ENCODE assay signal across 8 cellular contexts in the genomic region with DNA sequence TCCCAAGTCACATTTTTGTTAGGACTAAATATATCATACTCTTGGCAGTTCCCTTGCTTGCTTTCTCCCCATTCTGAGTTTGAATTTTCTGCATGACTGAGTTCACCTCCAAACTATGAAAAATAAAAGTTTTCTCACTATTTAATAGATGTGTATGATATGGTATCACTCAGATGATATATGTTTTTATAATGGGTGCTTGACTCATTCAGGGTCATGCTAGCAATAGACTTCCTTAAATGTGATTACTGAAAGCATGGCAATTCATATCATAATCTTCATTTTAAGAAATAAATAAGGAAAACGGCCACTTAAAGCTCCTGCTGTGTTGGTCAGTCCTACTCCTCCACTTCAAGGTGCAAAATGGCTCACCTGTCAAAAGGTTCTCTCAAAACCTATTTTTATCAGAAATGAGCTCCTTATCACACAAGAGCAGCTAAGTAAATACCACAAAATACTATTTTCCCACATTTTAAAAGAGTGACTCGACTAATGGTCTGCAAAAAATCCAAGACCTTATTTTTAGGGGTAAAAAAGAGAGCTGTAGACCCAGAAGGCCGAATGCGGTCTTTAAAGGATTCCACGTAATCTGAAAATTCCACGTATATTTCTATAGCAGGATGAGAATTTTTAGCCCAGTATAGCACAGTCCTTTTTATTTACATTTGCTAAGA. TPM values are rescaled to one million over a fixed set of nuclear protein-coding genes. Genes with fewer than 3 reads are reported as not detected.
DNase-seq lines count a peak whose midpoint lies in the region; ATAC-seq and TF ChIP-seq lines count a peak whose summit lies in the region.

No MANE protein-coding gene starts in this region.

- H3K4me1 ChIP-seq in iPS-20b (ENCODE audit: insufficient read depth, low read length) (peaks cover 13% of the 10 kb centered on the region; the same call in 1 of the 2 replicates), thymus (ENCODE audit: control insufficient read depth, insufficient read depth, low read length) (peaks cover 13% of the 10 kb centered on the region)

- DNase-seq in activated CD4-positive, alpha-beta T cell treated with anti-CD3 and anti-CD28 coated beads, Interleukin-2, amount 10 ng/mL, durations not matched to agents 7 days and 5 days, result no peak
- no peak for DNase-seq in activated CD4-positive, alpha-beta T cell treated with anti-CD3 and anti-CD28 coated beads, Interleukin-2, amount 50 U/mL, for 48 hours
- no peak for DNase-seq in activated CD8-positive, alpha-beta T cell treated with anti-CD3 and anti-CD28 coated beads for 36 hours
- DNase-seq in GM03348 (ENCODE audit: low spot score) (no peak), T-helper 9 cell (no peak), GF-D8 (lab: John Stamatoyannopoulos, UW) (no peak)

- no peak for ATAC-seq in activated CD8-positive, alpha-beta T cell treated with anti-CD3 and anti-CD28 coated beads for 36 hours

- H3K27ac ChIP-seq in iPS-20b (ENCODE audit: low read length) (peak overlapping the region; percentile 80), thymus (ENCODE audit: low read depth) (peak overlapping the region; percentile 99)

- H3K36me3 ChIP-seq in iPS-20b (ENCODE audit: insufficient read depth, low read depth, low read length), result no peaks in the 10 kb centered on the region
- no peaks in the 10 kb centered on the region for H3K36me3 ChIP-seq in thymus (ENCODE audit: control insufficient read depth, insufficient read depth)

- H3K4me3 ChIP-seq in iPS-20b (ENCODE audit: low read length) (peak overlapping the region; percentile 88), thymus (ENCODE audit: low read length) (peak overlapping the region; percentile 61)

- H3K9ac ChIP-seq in iPS-20b (ENCODE audit: low read depth, low read length), result peak overlapping the region; percentile 96

- H3K36me3 Mint-ChIP-seq in activated CD4-positive, alpha-beta T cell treated with anti-CD3 and anti-CD28 coated beads, Interleukin-2, amount 10 ng/mL, durations not matched to agents 7 days and 5 days (ENCODE audit: low read depth), result peaks cover 6% of the 10 kb centered on the region
- no peaks in the 10 kb centered on the region for H3K36me3 Mint-ChIP-seq in activated CD8-positive, alpha-beta T cell treated with anti-CD3 and anti-CD28 coated beads for 36 hours (ENCODE audit: low read depth)

- H3K4me1 Mint-ChIP-seq in activated CD4-positive, alpha-beta T cell treated with anti-CD3 and anti-CD28 coated beads, Interleukin-2, amount 10 ng/mL, durations not matched to agents 7 days and 5 days, result peaks cover 47% of the 10 kb centered on the region
- H3K4me1 Mint-ChIP-seq in activated CD8-positive, alpha-beta T cell treated with anti-CD3 and anti-CD28 coated beads for 36 hours (ENCODE audit: low read depth), result peaks cover 32% of the 10 kb centered on the region

- peak overlapping the region; percentile 91 for H3K4me3 Mint-ChIP-seq in activated CD4-positive, alpha-beta T cell treated with anti-CD3 and anti-CD28 coated beads, Interleukin-2, amount 10 ng/mL, durations not matched to agents 7 days and 5 days
- H3K4me3 Mint-ChIP-seq in activated CD8-positive, alpha-beta T cell treated with anti-CD3 and anti-CD28 coated beads for 36 hours, result peak overlapping the region; percentile 91

- POLR2A ChIA-PET in activated CD4-positive, alpha-beta T cell treated with anti-CD3 and anti-CD28 coated beads, Interleukin-2, amount 10 ng/mL, durations not matched to agents 7 days and 5 days (lab: Charles Lee), result interaction anchor here (0.6 to 1.4 kb wide), 3 partner anchors 15 to 1208 kb away, joined by 3 to 6 read pairs (median 5); a partner anchor contains a TSS
- POLR2A ChIA-PET in activated CD8-positive, alpha-beta T cell treated with anti-CD3 and anti-CD28 coated beads for 36 hours (lab: Charles Lee), result interaction anchor here (0.8 to 2.8 kb wide), 27 partner anchors 10 to 316 kb away, joined by 3 to 32 read pairs (median 6); a partner anchor contains a TSS

- H3K9me3 Mint-ChIP-seq in activated CD4-positive, alpha-beta T cell treated with anti-CD3 and anti-CD28 coated beads, Interleukin-2, amount 10 ng/mL, durations not matched to agents 7 days and 5 days, result peaks cover 2% of the 10 kb centered on the region
- H3K9me3 Mint-ChIP-seq in activated CD8-positive, alpha-beta T cell treated with anti-CD3 and anti-CD28 coated beads for 36 hours, result no peaks in the 10 kb centered on the region

- H3K27me3 Mint-ChIP-seq in activated CD4-positive, alpha-beta T cell treated with anti-CD3 and anti-CD28 coated beads, Interleukin-2, amount 10 ng/mL, durations not matched to agents 7 days and 5 days, result no peaks in the 10 kb centered on the region
- H3K27me3 Mint-ChIP-seq in activated CD8-positive, alpha-beta T cell treated with anti-CD3 and anti-CD28 coated beads for 36 hours, result no peaks in the 10 kb centered on the region

- WGBS in thymus, result 62% methylated on average over 6 of the region's 6 CpGs

- intact Hi-C loops in activated CD8-positive, alpha-beta T cell treated with anti-CD3 and anti-CD28 coated beads for 36 hours (cut with micrococcal nuclease), result loop anchor here (5.0 kb wide), 1 partner anchor 51 kb away; a partner anchor contains a TSS

- TF ChIP-seq CTCF in activated CD8-positive, alpha-beta T cell treated with anti-CD3 and anti-CD28 coated beads for 36 hours (IDR thresholded peaks at IDR 0.05), result no peak

- CTCF ChIA-PET in activated CD4-positive, alpha-beta T cell treated with anti-CD3 and anti-CD28 coated beads, Interleukin-2, amount 10 ng/mL, durations not matched to agents 7 days and 5 days (lab: Charles Lee), result interaction anchor here (0.7 to 2.5 kb wide), 16 partner anchors 9 to 1009 kb away, joined by 3 to 25 read pairs (median 6); a partner anchor contains a TSS
- CTCF ChIA-PET in activated CD8-positive, alpha-beta T cell treated with anti-CD3 and anti-CD28 coated beads for 36 hours (lab: Charles Lee), result interaction anchor here (0.8 to 4.1 kb wide), 28 partner anchors 8 to 114 kb away, joined by 3 to 65 read pairs (median 9); a partner anchor contains a TSS

- H3K9me3 ChIP-seq in iPS-20b (ENCODE audit: insufficient read depth, low read depth, low read length), result no peaks in the 10 kb centered on the region
- H3K9me3 ChIP-seq in thymus (ENCODE audit: control insufficient read depth), result no peaks in the 10 kb centered on the region

- peak overlapping the region; percentile 92 for H3K27ac Mint-ChIP-seq in activated CD4-positive, alpha-beta T cell treated with anti-CD3 and anti-CD28 coated beads, Interleukin-2, amount 10 ng/mL, durations not matched to agents 7 days and 5 days
- peak overlapping the region; percentile 97 for H3K27ac Mint-ChIP-seq in activated CD8-positive, alpha-beta T cell treated with anti-CD3 and anti-CD28 coated beads for 36 hours

- no peaks in the 10 kb centered on the region for H3K27me3 ChIP-seq in iPS-20b (ENCODE audit: insufficient read depth, low read length)
- no peaks in the 10 kb centered on the region for H3K27me3 ChIP-seq in thymus (ENCODE audit: control insufficient read depth, insufficient read depth)

RNA-seq across cellular contexts. Expression of a gene that starts 3.9 kb away (rescaled TPM):
- 10 to 100 TPM in 1 of 2 experiments, 1 to 10 TPM in 1; 9.4 to 11.1 TPM for total RNA-seq in activated CD4-positive, alpha-beta T cell treated with anti-CD3 and anti-CD28 coated beads, Interleukin-2, amount 10 ng/mL, durations not matched to agents 7 days and 5 days
- 10 to 100 TPM; 13.2 to 13.5 TPM for total RNA-seq in activated CD8-positive, alpha-beta T cell treated with anti-CD3 and anti-CD28 coated beads for 36 hours
- polyA plus RNA-seq in thymus, result 17.5 TPM

RNA-seq across cellular contexts. Expression of a gene that starts 23.6 kb away (rescaled TPM):
- 1 to 10 TPM; 1.3 to 1.4 TPM for total RNA-seq in activated CD4-positive, alpha-beta T cell treated with anti-CD3 and anti-CD28 coated beads, Interleukin-2, amount 10 ng/mL, durations not matched to agents 7 days and 5 days
- total RNA-seq in activated CD8-positive, alpha-beta T cell treated with anti-CD3 and anti-CD28 coated beads for 36 hours, result 1 to 10 TPM; 2.3 to 2.6 TPM
- 22.4 TPM for polyA plus RNA-seq in thymus

RNA-seq across cellular contexts. Expression of a gene that starts 28.7 kb away (rescaled TPM):
- 10 to 100 TPM; 60.4 to 60.7 TPM for total RNA-seq in activated CD4-positive, alpha-beta T cell treated with anti-CD3 and anti-CD28 coated beads, Interleukin-2, amount 10 ng/mL, durations not matched to agents 7 days and 5 days
- total RNA-seq in activated CD8-positive, alpha-beta T cell treated with anti-CD3 and anti-CD28 coated beads for 36 hours, result 100 to 1,000 TPM; 119 to 120 TPM
- 71.0 TPM for polyA plus RNA-seq in thymus

RNA-seq across cellular contexts. Expression of a gene that starts 36.0 kb away (rescaled TPM):
- total RNA-seq in activated CD4-positive, alpha-beta T cell treated with anti-CD3 and anti-CD28 coated beads, Interleukin-2, amount 10 ng/mL, durations not matched to agents 7 days and 5 days, result under 1 TPM in 1 of 2 experiments, not detected in 1; 0.21 TPM
- total RNA-seq in activated CD8-positive, alpha-beta T cell treated with anti-CD3 and anti-CD28 coated beads for 36 hours, result not detected
- 0.62 TPM for polyA plus RNA-seq in thymus

RNA-seq across cellular contexts. Expression of a gene that starts 49.1 kb away (rescaled TPM):
- 10 to 100 TPM; 67.4 to 68.6 TPM for total RNA-seq in activated CD4-positive, alpha-beta T cell treated with anti-CD3 and anti-CD28 coated beads, Interleukin-2, amount 10 ng/mL, durations not matched to agents 7 days and 5 days
- 10 to 100 TPM; 80.3 to 82.2 TPM for total RNA-seq in activated CD8-positive, alpha-beta T cell treated with anti-CD3 and anti-CD28 coated beads for 36 hours
- 30.5 TPM for polyA plus RNA-seq in thymus
